In the genomic region with DNA sequence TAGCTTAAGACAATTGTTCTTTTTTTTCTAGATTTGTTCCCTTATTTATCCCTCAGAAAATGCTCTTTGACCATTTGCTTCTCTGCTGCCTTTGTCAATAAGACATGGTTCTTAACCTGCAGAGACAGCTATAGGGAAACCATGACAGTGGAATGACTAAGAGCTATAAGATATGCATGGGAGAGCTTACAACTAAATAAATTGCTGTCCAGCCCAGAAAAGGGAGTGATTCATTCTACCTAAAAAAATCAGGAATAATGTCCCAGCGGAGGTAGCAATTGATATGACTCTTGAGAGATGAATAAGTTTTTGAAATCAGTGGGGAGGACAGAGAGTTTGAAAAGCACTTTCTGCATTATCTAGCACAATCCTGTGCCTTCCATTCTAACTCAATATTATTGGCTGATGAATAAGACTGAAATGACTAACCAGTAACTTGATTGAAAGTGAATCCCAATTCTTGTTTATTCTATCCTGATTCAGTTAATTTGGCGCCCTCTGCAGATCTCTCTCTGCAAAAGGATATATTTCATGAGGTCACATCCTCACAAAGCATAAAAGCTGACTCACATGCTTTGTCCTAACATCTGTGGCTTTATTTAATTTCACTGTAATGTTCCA, we compare ENCODE assay signal across 12 cellular contexts.
DNase-seq lines count a peak whose midpoint lies in the region; ATAC-seq and TF ChIP-seq lines count a peak whose summit lies in the region.
"Had no signal": no experiment of that assay in that cellular context is flagged by ENCODE, and none has a peak within 500 bp of the region (broad histone marks: within the 10 kb centered on the region; RNA-seq: fewer than 3 reads in every experiment).

No MANE protein-coding gene starts in this region.

- no peak for ATAC-seq in upper lobe of right lung
- ATAC-seq in stimulated activated naive CD8-positive, alpha-beta T cell treated with anti-CD3 and anti-CD28 coated beads, Interleukin-15, amount 100 ng/mL, for 72 hours, result no peak

- no peak overlapping the region for H3K27ac Mint-ChIP-seq in activated naive CD4-positive, alpha-beta T cell treated with anti-CD3 and anti-CD28 coated beads, Interleukin-2, amount 10 ng/mL, durations not matched to agents 7 days and 5 days
- H3K27ac Mint-ChIP-seq in stimulated activated naive CD8-positive, alpha-beta T cell treated with anti-CD3 and anti-CD28 coated beads, Interleukin-15, amount 100 ng/mL, for 72 hours, result no peak overlapping the region
- H3K27ac Mint-ChIP-seq: activated T-helper 1 cell treated with anti-CD3 and anti-CD28 coated beads, Interleukin-12 subunit alpha, Interleukin-12 subunit beta, Interleukin-2, Interleukin-4 antibody, amounts not matched to agents 30 ng/mL and 10 ng/mL and 1 ng/mL, durations not matched to agents 14 hours and 24 hours and 36 hours; stimulated activated naive CD8-positive, alpha-beta T cell treated with anti-CD3 and anti-CD28 coated beads, Interleukin-15, Interleukin-2, amounts not matched to agents 100 ng/mL and 50 ng/mL, for 24 hours had no signal

- intact Hi-C loops in mammary epithelial cell (cut with micrococcal nuclease), result loop anchor here (5.0 kb wide), 1 partner anchor 104 kb away; no protein-coding TSS in a partner anchor
- intact Hi-C loops in upper lobe of right lung (cut with DNase I), result no loop called here

- DNase-seq in NCI-H1417 (lab: John Stamatoyannopoulos, UW) (peak in 2 of 3 experiments; percentile 2 to 21), NCI-H1417 treated with DMSO at 0.1 percent for 48 hours (lab: John Stamatoyannopoulos, UW) (no peak), NCI-H1694 treated with DMSO at 0.1 percent for 48 hours (lab: John Stamatoyannopoulos, UW) (peak; percentile 1), mammary epithelial cell (peak; percentile 66), osteoblast (ENCODE audit: insufficient read length, low spot score, missing footprints) (peak; percentile 64), upper lobe of right lung (no peak)
- no peak for DNase-seq in activated naive CD4-positive, alpha-beta T cell treated with anti-CD3 and anti-CD28 coated beads, Interleukin-2, amount 10 ng/mL, durations not matched to agents 7 days and 5 days
- no peak for DNase-seq in stimulated activated naive CD8-positive, alpha-beta T cell treated with anti-CD3 and anti-CD28 coated beads, Interleukin-15, amount 100 ng/mL, for 72 hours
- DNase-seq: glutamatergic neuron; NK-92 treated with Interleukin-12 subunit alpha and Interleukin-12 subunit beta, amount 100 ng/mL, for 24 hours had no signal

- H3K9me3 Mint-ChIP-seq in activated naive CD4-positive, alpha-beta T cell treated with anti-CD3 and anti-CD28 coated beads, Interleukin-2, amount 10 ng/mL, durations not matched to agents 7 days and 5 days, result peaks cover 2% of the 10 kb centered on the region
- H3K9me3 Mint-ChIP-seq in stimulated activated naive CD8-positive, alpha-beta T cell treated with anti-CD3 and anti-CD28 coated beads, Interleukin-15, amount 100 ng/mL, for 72 hours, result peaks cover 8 to 14% of the 10 kb centered on the region in 2 donors
- H3K9me3 Mint-ChIP-seq: activated T-helper 1 cell treated with anti-CD3 and anti-CD28 coated beads, Interleukin-12 subunit alpha, Interleukin-12 subunit beta, Interleukin-2, Interleukin-4 antibody, amounts not matched to agents 30 ng/mL and 10 ng/mL and 1 ng/mL, durations not matched to agents 14 hours and 24 hours and 36 hours had no signal

- H3K79me2 ChIP-seq in mammary epithelial cell (ENCODE audit: insufficient read depth, low read length) (no peaks in the 10 kb centered on the region), osteoblast (ENCODE audit: insufficient read depth, low read length) (no peaks in the 10 kb centered on the region)

- H3K36me3 Mint-ChIP-seq in activated naive CD4-positive, alpha-beta T cell treated with anti-CD3 and anti-CD28 coated beads, Interleukin-2, amount 10 ng/mL, durations not matched to agents 7 days and 5 days, result no peaks in the 10 kb centered on the region

- H3K27me3 ChIP-seq in mammary epithelial cell (ENCODE audit: insufficient read depth, low read length) (no peaks in the 10 kb centered on the region), osteoblast (ENCODE audit: insufficient read depth, low read length) (no peaks in the 10 kb centered on the region), upper lobe of right lung (no peaks in the 10 kb centered on the region)

- no peaks in the 10 kb centered on the region for H3K4me1 Mint-ChIP-seq in activated naive CD4-positive, alpha-beta T cell treated with anti-CD3 and anti-CD28 coated beads, Interleukin-2, amount 10 ng/mL, durations not matched to agents 7 days and 5 days
- no peaks in the 10 kb centered on the region for H3K4me1 Mint-ChIP-seq in stimulated activated naive CD8-positive, alpha-beta T cell treated with anti-CD3 and anti-CD28 coated beads, Interleukin-15, amount 100 ng/mL, for 72 hours

- H3K36me3 ChIP-seq in mammary epithelial cell (ENCODE audit: insufficient read depth, low read length) (no peaks in the 10 kb centered on the region), osteoblast (ENCODE audit: insufficient read depth, low read length) (no peaks in the 10 kb centered on the region), upper lobe of right lung (no peaks in the 10 kb centered on the region)

- peak; percentile 51 to 56 for TF ChIP-seq CTCF in mammary epithelial cell (conservative IDR thresholded peaks at IDR 0.05 in 1 of 2, IDR thresholded peaks at IDR 0.05 in 1 of 2; ENCODE audit: extremely low read depth in 1 of 2, insufficient read depth in 1 of 2, low read depth in 1 of 2, low read length in 2 of 2)
- TF ChIP-seq CTCF in osteoblast (IDR thresholded peaks at IDR 0.05; ENCODE audit: extremely low read depth, low read depth, low read length), result no peak
- TF ChIP-seq CTCF in upper lobe of right lung (IDR thresholded peaks at IDR 0.05), result no peak

- H3K9me3 ChIP-seq in mammary epithelial cell (replicated peaks; ENCODE audit: insufficient read depth, low read length), result no peaks in the 10 kb centered on the region
- no peaks in the 10 kb centered on the region for H3K9me3 ChIP-seq in osteoblast (ENCODE audit: low read depth, low read length)
- no peaks in the 10 kb centered on the region for H3K9me3 ChIP-seq in upper lobe of right lung

- H4K20me1 ChIP-seq in mammary epithelial cell (ENCODE audit: insufficient read depth, low read length) (no peaks in the 10 kb centered on the region), osteoblast (ENCODE audit: insufficient read depth, low read length) (no peaks in the 10 kb centered on the region)

- H2AFZ ChIP-seq in mammary epithelial cell (ENCODE audit: low read depth, low read length) (no peak overlapping the region), osteoblast (ENCODE audit: low read length) (no peak overlapping the region)

- no peak overlapping the region for H3K4me3 Mint-ChIP-seq in activated naive CD4-positive, alpha-beta T cell treated with anti-CD3 and anti-CD28 coated beads, Interleukin-2, amount 10 ng/mL, durations not matched to agents 7 days and 5 days
- H3K4me3 Mint-ChIP-seq in stimulated activated naive CD8-positive, alpha-beta T cell treated with anti-CD3 and anti-CD28 coated beads, Interleukin-15, amount 100 ng/mL, for 72 hours, result no peak overlapping the region
- H3K4me3 Mint-ChIP-seq: activated T-helper 1 cell treated with anti-CD3 and anti-CD28 coated beads, Interleukin-12 subunit alpha, Interleukin-12 subunit beta, Interleukin-2, Interleukin-4 antibody, amounts not matched to agents 30 ng/mL and 10 ng/mL and 1 ng/mL, durations not matched to agents 14 hours and 24 hours and 36 hours; stimulated activated naive CD8-positive, alpha-beta T cell treated with anti-CD3 and anti-CD28 coated beads, Interleukin-15, Interleukin-2, amounts not matched to agents 100 ng/mL and 50 ng/mL, for 24 hours had no signal

- H3K4me2 ChIP-seq in mammary epithelial cell (ENCODE audit: insufficient read depth, low read depth, low read length) (peak overlapping the region; percentile 5), osteoblast (ENCODE audit: insufficient read depth, low read length) (no peak overlapping the region)

- BruUV-seq in mammary epithelial cell (replicated peaks; lab: Mats Ljungman, UMichigan), result no TSS peak

- 0% methylated on average over 2 of the region's 2 CpGs for WGBS in mammary epithelial cell (ENCODE audit: low coverage, missing lambda C conversion rate)

- H3K27ac ChIP-seq in mammary epithelial cell (ENCODE audit: insufficient read depth, low read depth, low read length) (no peak overlapping the region), osteoblast (ENCODE audit: low read depth, low read length) (no peak overlapping the region), upper lobe of right lung (no peak overlapping the region)

- no peaks in the 10 kb centered on the region for H3K4me1 ChIP-seq in mammary epithelial cell (ENCODE audit: insufficient read depth, low read length)
- H3K4me1 ChIP-seq in osteoblast (ENCODE audit: insufficient read depth, low read length), result no peaks in the 10 kb centered on the region
- H3K4me1 ChIP-seq in upper lobe of right lung, result no peaks in the 10 kb centered on the region

- CTCF ChIA-PET in mammary epithelial cell (lab: Charles Lee; ENCODE audit: low non-redundant PET), result interaction anchor here (0.7 kb wide), 1 partner anchor 88 kb away, joined by 3 read pairs; no protein-coding TSS in a partner anchor
- CTCF ChIA-PET in activated naive CD4-positive, alpha-beta T cell treated with anti-CD3 and anti-CD28 coated beads, Interleukin-2, amount 10 ng/mL, durations not matched to agents 7 days and 5 days (lab: Charles Lee), result no interaction called here

- dilution Hi-C loops in mammary epithelial cell (cut with HindIII; ENCODE audit: low sequenced_read_pairs), result no loop called here

- H3K9ac ChIP-seq in mammary epithelial cell (ENCODE audit: insufficient read depth, low read length), result no peak overlapping the region

- in situ Hi-C loops in mammary epithelial cell (cut with MboI; ENCODE audit: low sequenced_read_pairs in 2 of 2), result no loop called here

- no peaks in the 10 kb centered on the region for H3K27me3 Mint-ChIP-seq in activated naive CD4-positive, alpha-beta T cell treated with anti-CD3 and anti-CD28 coated beads, Interleukin-2, amount 10 ng/mL, durations not matched to agents 7 days and 5 days
- no peaks in the 10 kb centered on the region for H3K27me3 Mint-ChIP-seq in stimulated activated naive CD8-positive, alpha-beta T cell treated with anti-CD3 and anti-CD28 coated beads, Interleukin-15, amount 100 ng/mL, for 72 hours
- H3K27me3 Mint-ChIP-seq: stimulated activated naive CD8-positive, alpha-beta T cell treated with anti-CD3 and anti-CD28 coated beads, Interleukin-15, Interleukin-2, amounts not matched to agents 100 ng/mL and 50 ng/mL, for 24 hours had no signal

- H3K4me3 ChIP-seq in mammary epithelial cell (replicated peaks in 1 of 3; ENCODE audit: insufficient read depth in 1 of 3, low read depth in 2 of 3, low read length in 3 of 3), result no peak overlapping the region
- no peak overlapping the region for H3K4me3 ChIP-seq in osteoblast (ENCODE audit: insufficient read depth, low read length)
- no peak overlapping the region for H3K4me3 ChIP-seq in upper lobe of right lung

Comparison
In these comparisons a context has a peak if more than half of its experiments do, and no peak if none do; other contexts are left out.
1. DNase-seq: peak in NCI-H1417 (2 of 3), NCI-H1694 treated with DMSO at 0.1 percent for 48 hours (single experiment), mammary epithelial cell (single experiment) and osteoblast (single experiment); none in NCI-H1417 treated with DMSO at 0.1 percent for 48 hours (single experiment), activated naive CD4-positive, alpha-beta T cell treated with anti-CD3 and anti-CD28 coated beads, Interleukin-2, amount 10 ng/mL, durations not matched to agents 7 days and 5 days (single experiment), upper lobe of right lung (single experiment) and stimulated activated naive CD8-positive, alpha-beta T cell treated with anti-CD3 and anti-CD28 coated beads, Interleukin-15, amount 100 ng/mL, for 72 hours (0 of 2).
2. CTCF ChIP-seq: peak in mammary epithelial cell (2 of 2); none in osteoblast (single experiment) and upper lobe of right lung (single experiment).